In the genomic region with DNA sequence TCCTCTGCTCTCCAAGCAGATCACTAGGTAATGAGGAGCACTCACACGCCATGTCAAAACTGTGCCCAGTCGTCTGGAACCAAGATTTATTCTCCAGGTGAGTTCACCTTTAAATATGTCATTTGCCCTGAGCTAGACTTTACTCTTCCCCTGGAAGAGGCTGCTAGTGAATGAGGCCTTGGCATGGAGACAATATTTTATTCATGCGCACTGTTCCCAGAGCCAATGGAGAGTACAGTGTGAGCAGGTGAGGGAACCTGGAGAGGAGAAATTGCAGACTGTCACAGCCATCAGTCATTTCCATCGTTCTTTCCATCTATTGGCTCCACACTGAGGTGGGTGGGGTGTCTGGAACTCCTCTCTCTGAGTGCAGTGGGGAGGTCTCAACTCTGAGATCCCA, we compare ENCODE assay signal across 18 cellular contexts.
"Had no signal": no experiment of that assay in that cellular context is flagged by ENCODE, and none has a peak within 500 bp of the region (broad histone marks: within the 10 kb centered on the region; RNA-seq: fewer than 3 reads in every experiment).

No MANE protein-coding gene starts in this region.

- H3K27ac Mint-ChIP-seq: activated CD4-positive, alpha-beta T cell treated with anti-CD3 and anti-CD28 coated beads, Interleukin-2, amount 10 ng/mL, durations not matched to agents 24 days and 14 days; activated CD8-positive, alpha-beta T cell treated with anti-CD3 and anti-CD28 coated beads for 36 hours; activated naive CD8-positive, alpha-beta T cell treated with anti-CD3 and anti-CD28 coated beads for 36 hours; activated T-helper 17 cell treated with anti-CD3 and anti-CD28 coated beads, Interleukin-2, amount 50 U/mL, for 72 hours; endodermal cell; natural killer cell; stimulated activated effector memory CD8-positive, alpha-beta T cell treated with anti-CD3 and anti-CD28 coated beads, Interleukin-12 subunit alpha, Interleukin-12 subunit beta, amount 100 ng/mL, for 72 hours had no signal

- H3K27me3 Mint-ChIP-seq: activated CD4-positive, alpha-beta T cell treated with anti-CD3 and anti-CD28 coated beads, Interleukin-2, amount 10 ng/mL, durations not matched to agents 24 days and 14 days had no signal

- H3K9me3 Mint-ChIP-seq: activated CD4-positive, alpha-beta T cell treated with anti-CD3 and anti-CD28 coated beads, Interleukin-2, amount 10 ng/mL, durations not matched to agents 24 days and 14 days; activated CD8-positive, alpha-beta T cell treated with anti-CD3 and anti-CD28 coated beads for 36 hours; activated naive CD8-positive, alpha-beta T cell treated with anti-CD3 and anti-CD28 coated beads for 36 hours; activated T-helper 17 cell treated with anti-CD3 and anti-CD28 coated beads, Interleukin-2, amount 50 U/mL, for 72 hours; endodermal cell; stimulated activated effector memory CD8-positive, alpha-beta T cell treated with anti-CD3 and anti-CD28 coated beads, Interleukin-12 subunit alpha, Interleukin-12 subunit beta, amount 100 ng/mL, for 72 hours had no signal

- DNase-seq: activated CD4-positive, alpha-beta T cell treated with anti-CD3 and anti-CD28 coated beads, Interleukin-2, amount 10 ng/mL, durations not matched to agents 24 days and 14 days; activated CD8-positive, alpha-beta T cell treated with anti-CD3 and anti-CD28 coated beads for 36 hours; activated naive CD4-positive, alpha-beta T cell; activated naive CD8-positive, alpha-beta T cell treated with anti-CD3 and anti-CD28 coated beads for 36 hours; activated T-cell treated with anti-CD3 and anti-CD28 coated beads, Interleukin-2, amount 50 U/mL, for 1 hour; amniotic stem cell; endodermal cell; natural killer cell; posterior cingulate gyrus; sigmoid colon; stimulated activated CD4-positive, alpha-beta T cell treated with anti-CD3 and anti-CD28 coated beads, Interleukin-4, amount 100 ng/mL, for 24 hours; upper lobe of right lung had no signal

- H3K4me3 Mint-ChIP-seq: activated CD4-positive, alpha-beta T cell treated with anti-CD3 and anti-CD28 coated beads, Interleukin-2, amount 10 ng/mL, durations not matched to agents 24 days and 14 days; activated CD8-positive, alpha-beta T cell treated with anti-CD3 and anti-CD28 coated beads for 36 hours; activated naive CD8-positive, alpha-beta T cell treated with anti-CD3 and anti-CD28 coated beads for 36 hours; activated T-helper 17 cell treated with anti-CD3 and anti-CD28 coated beads, Interleukin-2, amount 50 U/mL, for 72 hours; endodermal cell; natural killer cell; stimulated activated effector memory CD8-positive, alpha-beta T cell treated with anti-CD3 and anti-CD28 coated beads, Interleukin-12 subunit alpha, Interleukin-12 subunit beta, amount 100 ng/mL, for 72 hours had no signal

- H3K4me3 ChIP-seq: dorsolateral prefrontal cortex, hepatocyte, lung, sigmoid colon, upper lobe of right lung had no signal

- ATAC-seq: activated CD8-positive, alpha-beta T cell treated with anti-CD3 and anti-CD28 coated beads for 36 hours; activated T-helper 17 cell treated with anti-CD3 and anti-CD28 coated beads, Interleukin-2, amount 50 U/mL, for 72 hours; foreskin keratinocyte; natural killer cell; stimulated activated effector memory CD8-positive, alpha-beta T cell treated with anti-CD3 and anti-CD28 coated beads, Interleukin-12 subunit alpha, Interleukin-12 subunit beta, amount 100 ng/mL, for 72 hours; upper lobe of right lung had no signal

- H3K4me1 Mint-ChIP-seq: activated CD4-positive, alpha-beta T cell treated with anti-CD3 and anti-CD28 coated beads, Interleukin-2, amount 10 ng/mL, durations not matched to agents 24 days and 14 days; activated naive CD8-positive, alpha-beta T cell treated with anti-CD3 and anti-CD28 coated beads for 36 hours; activated T-helper 17 cell treated with anti-CD3 and anti-CD28 coated beads, Interleukin-2, amount 50 U/mL, for 72 hours; endodermal cell; natural killer cell; stimulated activated effector memory CD8-positive, alpha-beta T cell treated with anti-CD3 and anti-CD28 coated beads, Interleukin-12 subunit alpha, Interleukin-12 subunit beta, amount 100 ng/mL, for 72 hours had no signal
